12 cellular contexts compared by ENCODE assay signal in genomic region chr3:179272385-179272784, GRCh38. TPM values are rescaled to one million over a fixed set of nuclear protein-coding genes. Genes with fewer than 3 reads are reported as not detected.
A peak's percentile ranks its signal among the peaks of the same experiment; 100 is the strongest.
DNase-seq lines count a peak whose midpoint lies in the region; ATAC-seq and TF ChIP-seq lines count a peak whose summit lies in the region.
"Had no signal": no experiment of that assay in that cellular context is flagged by ENCODE, and none has a peak within 500 bp of the region (broad histone marks: within the 10 kb centered on the region; RNA-seq: fewer than 3 reads in every experiment).

No MANE protein-coding gene starts in this region.

- no peak for TF ChIP-seq EP300 in upper lobe of left lung (IDR thresholded peaks at IDR 0.05)

- no peaks in the 10 kb centered on the region for H3K9me3 ChIP-seq in heart left ventricle
- H3K9me3 ChIP-seq in PC-9 (ENCODE audit: insufficient read depth, low read depth) = no peaks in the 10 kb centered on the region
- H3K9me3 ChIP-seq in ascending aorta = no peaks in the 10 kb centered on the region
- no peaks in the 10 kb centered on the region for H3K9me3 ChIP-seq in upper lobe of left lung
- H3K9me3 ChIP-seq in aorta (ENCODE audit: control insufficient read depth, low read length) = no peaks in the 10 kb centered on the region
- H3K9me3 ChIP-seq: SJCRH30 had no signal

- DNase-seq in heart left ventricle = no peak
- no peak for DNase-seq in cardiac septum (ENCODE audit: low spot score)
- no peak for DNase-seq in PC-9
- peak; percentile 11 for DNase-seq in fibroblast of gingiva (ENCODE audit: low read depth)
- DNase-seq in ascending aorta (ENCODE audit: low spot score in 2 of 2) = no peak
- DNase-seq in upper lobe of left lung = no peak
- no peak for DNase-seq in aorta
- DNase-seq: CD4-positive, alpha-beta memory T cell; hypothalamus; NCI-H1436 had no signal

- intact Hi-C loops in heart left ventricle (cut with DNase I) (no loop called here), cardiac septum (cut with DNase I) (no loop called here), PC-9 (cut with micrococcal nuclease; ENCODE audit: unreplicated experiment) (no loop called here), ascending aorta (cut with DNase I) (no loop called here), aorta (cut with DNase I) (no loop called here)

- TF ChIP-seq POLR2A in heart left ventricle (IDR thresholded peaks at IDR 0.05) = no peak
- TF ChIP-seq POLR2A in upper lobe of left lung (IDR thresholded peaks at IDR 0.05) = no peak

- WGBS in heart left ventricle, 4 donors = 93 to 100% (median 96%) methylated on average over 3 of the region's 3 CpGs
- WGBS in upper lobe of left lung, 2 donors = 80 to 91% methylated on average over 3 of the region's 3 CpGs
- 83 to 84% methylated on average over 3 of the region's 3 CpGs for WGBS in aorta, 2 donors

- H3F3A ChIP-seq in PC-9 (ENCODE audit: insufficient read depth, low read depth) = no peaks in the 10 kb centered on the region

- BruUV-seq in PC-9 (replicated peaks; lab: Mats Ljungman, UMichigan) = no TSS peak

- CTCF ChIA-PET in PC-9 (lab: Charles Lee) = interaction anchor here (0.5 to 0.6 kb wide), 3 partner anchors 261 to 657 kb away, joined by 3 to 4 read pairs (median 3); no protein-coding TSS in a partner anchor

- ATAC-seq in heart left ventricle = no peak
- no peak for ATAC-seq in GM21737 (IDR thresholded peaks at IDR 0.05; ENCODE audit: unreplicated experiment)
- ATAC-seq in upper lobe of left lung (ENCODE audit: low FRiP score in 2 of 2) = no peak
- ATAC-seq in aorta (ENCODE audit: low FRiP score) = no peak

- POLR2A ChIA-PET in PC-9 (lab: Charles Lee; ENCODE audit: unreplicated experiment) = interaction anchor here (0.6 to 0.8 kb wide), 2 partner anchors 190 to 290 kb away, joined by 3 to 4 read pairs; partner anchors contain the start of gene ACTL6A

- TF ChIP-seq CTCF in heart left ventricle (IDR thresholded peaks at IDR 0.05) (peak in 7 of 12 donors; percentile 10 to 32 (median 18)), PC-9 (conservative IDR thresholded peaks at IDR 0.05) (peak; percentile 47; the same call in 1 of the 2 replicates), ascending aorta (IDR thresholded peaks at IDR 0.05) (peak in 1 of 3 experiments; percentile 43), upper lobe of left lung (IDR thresholded peaks at IDR 0.05) (peak in 1 of 6 experiments; percentile 10)

- H3K79me2 ChIP-seq in PC-9 (ENCODE audit: low read depth) = no peaks in the 10 kb centered on the region

- H4K20me1 ChIP-seq in PC-9 (ENCODE audit: insufficient read depth) = no peaks in the 10 kb centered on the region

- no peaks in the 10 kb centered on the region for H3K36me3 ChIP-seq in heart left ventricle
- no peaks in the 10 kb centered on the region for H3K36me3 ChIP-seq in PC-9 (ENCODE audit: low read depth)
- no peaks in the 10 kb centered on the region for H3K36me3 ChIP-seq in ascending aorta
- no peaks in the 10 kb centered on the region for H3K36me3 ChIP-seq in upper lobe of left lung
- no peaks in the 10 kb centered on the region for H3K36me3 ChIP-seq in aorta (ENCODE audit: control insufficient read depth in 1 of 2, insufficient read depth in 2 of 2, low read length in 1 of 2)
- H3K36me3 ChIP-seq: SJCRH30 had no signal

- H3K9me2 ChIP-seq in PC-9 (ENCODE audit: insufficient read depth) = no peaks in the 10 kb centered on the region

- no peak overlapping the region for H3K4me2 ChIP-seq in PC-9

- H3K27ac ChIP-seq in heart left ventricle (no peak overlapping the region), PC-9 (no peak overlapping the region), ascending aorta (no peak overlapping the region), upper lobe of left lung (no peak overlapping the region), aorta (ENCODE audit: low read depth in 1 of 2, low read length in 2 of 2) (no peak overlapping the region)
- H3K27ac ChIP-seq: SJCRH30 had no signal

- H2AFZ ChIP-seq in PC-9 = no peak overlapping the region

- H3K4me3 ChIP-seq in heart left ventricle (no peak overlapping the region), PC-9 (no peak overlapping the region), ascending aorta (no peak overlapping the region), upper lobe of left lung (no peak overlapping the region), aorta (ENCODE audit: low read length in 2 of 2) (no peak overlapping the region)
- H3K4me3 ChIP-seq: SJCRH30 had no signal

- H3K27me3 ChIP-seq in heart left ventricle (no peaks in the 10 kb centered on the region), PC-9 (ENCODE audit: insufficient read depth, low read depth) (no peaks in the 10 kb centered on the region), ascending aorta (no peaks in the 10 kb centered on the region), upper lobe of left lung (no peaks in the 10 kb centered on the region), aorta (ENCODE audit: control insufficient read depth in 1 of 2, insufficient read depth in 2 of 2, low read length in 1 of 2) (no peaks in the 10 kb centered on the region)
- H3K27me3 ChIP-seq: SJCRH30 had no signal

- peaks cover 0 to 7% (median 0%) of the 10 kb centered on the region in 12 donors for H3K4me1 ChIP-seq in heart left ventricle
- no peaks in the 10 kb centered on the region for H3K4me1 ChIP-seq in PC-9 (replicated peaks; ENCODE audit: insufficient read depth)
- H3K4me1 ChIP-seq in ascending aorta = no peaks in the 10 kb centered on the region
- H3K4me1 ChIP-seq in upper lobe of left lung = no peaks in the 10 kb centered on the region
- no peaks in the 10 kb centered on the region for H3K4me1 ChIP-seq in aorta (ENCODE audit: control insufficient read depth in 1 of 2, insufficient read depth in 2 of 2, low read length in 2 of 2)
- H3K4me1 ChIP-seq: SJCRH30 had no signal

RNA-seq across cellular contexts. Expression of gene KCNMB3, which starts 21.5 kb away (rescaled TPM):
- total RNA-seq in heart left ventricle = 1 to 10 TPM in 4 of 9 donors, under 1 TPM in 5; 0.40 to 1.6 (median 0.75) TPM
- 1 to 10 TPM; 1.3 to 1.6 TPM for polyA plus RNA-seq in heart left ventricle
- 1.9 TPM for total RNA-seq in cardiac septum
- 7.4 and 8.9 TPM in 2 replicates for total RNA-seq in PC-9 (2021)
- 16.5 TPM for total RNA-seq in ascending aorta
- 1 to 10 TPM; 1.3 to 3.1 (median 2.0) TPM for total RNA-seq in upper lobe of left lung
- total RNA-seq in aorta = 1 to 10 TPM; 3.6 to 6.2 TPM
- polyA plus RNA-seq in aorta = 1 to 10 TPM; 2.5 to 4.4 TPM

RNA-seq across cellular contexts. Expression of gene ZNF639, which starts 50.4 kb away (rescaled TPM):
- total RNA-seq in heart left ventricle = 10 to 100 TPM; 27.1 to 46.0 (median 30.7) TPM
- polyA plus RNA-seq in heart left ventricle = 10 to 100 TPM in 1 of 2 donors, 1 to 10 TPM in 1; 9.2 to 24.1 TPM
- total RNA-seq in cardiac septum = 25.5 TPM
- total RNA-seq in PC-9 (2021) = 39.3 and 40.3 TPM in 2 replicates
- total RNA-seq in ascending aorta = 21.4 TPM
- total RNA-seq in upper lobe of left lung = 10 to 100 TPM; 12.0 to 57.3 (median 23.7) TPM
- 10 to 100 TPM; 36.9 to 40.0 TPM for total RNA-seq in aorta
- polyA plus RNA-seq in aorta = 10 to 100 TPM; 22.5 to 30.2 TPM
